Comparison of ENCODE assay signal across 25 cellular contexts in genomic region chr13:106810069-106810468, GRCh38.
"Had no signal": no experiment of that assay in that cellular context is flagged by ENCODE, and none has a peak within 500 bp of the region (broad histone marks: within the 10 kb centered on the region; RNA-seq: fewer than 3 reads in every experiment).

No MANE protein-coding gene starts in this region.

- H3K27me3 ChIP-seq: left lung, ovary, right atrium auricular region, right lobe of liver, tibial nerve, uterus had no signal

- H3K9me3 Mint-ChIP-seq: nephron; stimulated activated memory B cell treated with anti-CD40 and anti-IgM and Interleukin-4, amounts not matched to agents 10 μg/mL and 1 μg/mL and 100 μg/mL, for 72 hours; stimulated activated naive CD8-positive, alpha-beta T cell treated with anti-CD3 and anti-CD28 coated beads, Interleukin-15, amount 100 ng/mL, for 72 hours; type B pancreatic cell had no signal

- H3K27ac ChIP-seq: left lung, lower lobe of right lung, ovary, right atrium auricular region, right lobe of liver, tibial nerve, uterus had no signal

- H3K27ac Mint-ChIP-seq: immature natural killer cell; naive thymus-derived CD8-positive, alpha-beta T cell; progenitor cell of endocrine pancreas; stimulated activated memory B cell treated with anti-CD40 and anti-IgM and Interleukin-4, amounts not matched to agents 10 μg/mL and 1 μg/mL and 100 μg/mL, for 72 hours; stimulated activated naive CD8-positive, alpha-beta T cell treated with anti-CD3 and anti-CD28 coated beads, Interleukin-15, amount 100 ng/mL, for 72 hours; type B pancreatic cell had no signal

- ATAC-seq: left colon; left lung; lower lobe of right lung; naive thymus-derived CD8-positive, alpha-beta T cell; right lobe of liver; stimulated activated memory B cell treated with anti-CD40 and anti-IgM and Interleukin-4, amounts not matched to agents 10 μg/mL and 1 μg/mL and 100 μg/mL, for 72 hours; stimulated activated naive CD8-positive, alpha-beta T cell treated with anti-CD3 and anti-CD28 coated beads, Interleukin-15, amount 100 ng/mL, for 72 hours had no signal

- H3K4me1 Mint-ChIP-seq: immature natural killer cell; naive thymus-derived CD8-positive, alpha-beta T cell; stimulated activated memory B cell treated with anti-CD40 and anti-IgM and Interleukin-4, amounts not matched to agents 10 μg/mL and 1 μg/mL and 100 μg/mL, for 72 hours; stimulated activated naive CD8-positive, alpha-beta T cell treated with anti-CD3 and anti-CD28 coated beads, Interleukin-15, amount 100 ng/mL, for 72 hours had no signal

- H3K4me3 Mint-ChIP-seq: immature natural killer cell; naive thymus-derived CD8-positive, alpha-beta T cell; nephron; stimulated activated memory B cell treated with anti-CD40 and anti-IgM and Interleukin-4, amounts not matched to agents 10 μg/mL and 1 μg/mL and 100 μg/mL, for 72 hours; stimulated activated naive CD8-positive, alpha-beta T cell treated with anti-CD3 and anti-CD28 coated beads, Interleukin-15, amount 100 ng/mL, for 72 hours; type B pancreatic cell had no signal

- H3K4me1 ChIP-seq: left lung, lower lobe of right lung, right atrium auricular region, right lobe of liver, tibial nerve, uterus had no signal

- H3K36me3 Mint-ChIP-seq: immature natural killer cell; naive thymus-derived CD8-positive, alpha-beta T cell; stimulated activated memory B cell treated with anti-CD40 and anti-IgM and Interleukin-4, amounts not matched to agents 10 μg/mL and 1 μg/mL and 100 μg/mL, for 72 hours; type B pancreatic cell had no signal

- H3K9me3 ChIP-seq: left lung, lower lobe of right lung, ovary, right atrium auricular region, right lobe of liver, tibial nerve, uterus had no signal

- DNase-seq: immature natural killer cell; kidney; left colon; left lung; lower lobe of right lung; mammary epithelial cell; mesenchymal stem cell; naive thymus-derived CD8-positive, alpha-beta T cell; ovary; right lobe of liver; stimulated activated CD4-positive, alpha-beta T cell treated with anti-CD3 and anti-CD28 coated beads, Interleukin-1b, Interleukin-23, amount 100 ng/mL, for 48 hours; stimulated activated CD4-positive, alpha-beta T cell treated with anti-CD3 and anti-CD28 coated beads, Interleukin-2, amount 100 ng/mL, for 48 hours; stimulated activated CD4-positive, alpha-beta T cell treated with anti-CD3 and anti-CD28 coated beads, Interleukin-4, amount 100 ng/mL, for 4 hours; stimulated activated CD8-positive, alpha-beta memory T cell treated with anti-CD3 and anti-CD28 coated beads, Interleukin-4, amount 100 ng/mL, for 48 hours; stimulated activated naive CD4-positive, alpha-beta T cell treated with Interleukin-2 at 50 U/mL for 16 hours; stimulated activated naive CD8-positive, alpha-beta T cell treated with anti-CD3 and anti-CD28 coated beads, Interleukin-15, amount 100 ng/mL, for 72 hours; substantia nigra; uterus had no signal

- H3K36me3 ChIP-seq: left lung, lower lobe of right lung, ovary, right atrium auricular region, right lobe of liver, tibial nerve, uterus had no signal

- H3K27me3 Mint-ChIP-seq: progenitor cell of endocrine pancreas; stimulated activated memory B cell treated with anti-CD40 and anti-IgM and Interleukin-4, amounts not matched to agents 10 μg/mL and 1 μg/mL and 100 μg/mL, for 72 hours; stimulated activated naive CD8-positive, alpha-beta T cell treated with anti-CD3 and anti-CD28 coated beads, Interleukin-15, amount 100 ng/mL, for 72 hours; type B pancreatic cell had no signal

- H3K4me3 ChIP-seq: left lung, lower lobe of right lung, ovary, right atrium auricular region, right lobe of liver, smooth muscle cell, tibial nerve, uterus had no signal
